ENCODE assay signal across 8 cellular contexts in the genomic region with DNA sequence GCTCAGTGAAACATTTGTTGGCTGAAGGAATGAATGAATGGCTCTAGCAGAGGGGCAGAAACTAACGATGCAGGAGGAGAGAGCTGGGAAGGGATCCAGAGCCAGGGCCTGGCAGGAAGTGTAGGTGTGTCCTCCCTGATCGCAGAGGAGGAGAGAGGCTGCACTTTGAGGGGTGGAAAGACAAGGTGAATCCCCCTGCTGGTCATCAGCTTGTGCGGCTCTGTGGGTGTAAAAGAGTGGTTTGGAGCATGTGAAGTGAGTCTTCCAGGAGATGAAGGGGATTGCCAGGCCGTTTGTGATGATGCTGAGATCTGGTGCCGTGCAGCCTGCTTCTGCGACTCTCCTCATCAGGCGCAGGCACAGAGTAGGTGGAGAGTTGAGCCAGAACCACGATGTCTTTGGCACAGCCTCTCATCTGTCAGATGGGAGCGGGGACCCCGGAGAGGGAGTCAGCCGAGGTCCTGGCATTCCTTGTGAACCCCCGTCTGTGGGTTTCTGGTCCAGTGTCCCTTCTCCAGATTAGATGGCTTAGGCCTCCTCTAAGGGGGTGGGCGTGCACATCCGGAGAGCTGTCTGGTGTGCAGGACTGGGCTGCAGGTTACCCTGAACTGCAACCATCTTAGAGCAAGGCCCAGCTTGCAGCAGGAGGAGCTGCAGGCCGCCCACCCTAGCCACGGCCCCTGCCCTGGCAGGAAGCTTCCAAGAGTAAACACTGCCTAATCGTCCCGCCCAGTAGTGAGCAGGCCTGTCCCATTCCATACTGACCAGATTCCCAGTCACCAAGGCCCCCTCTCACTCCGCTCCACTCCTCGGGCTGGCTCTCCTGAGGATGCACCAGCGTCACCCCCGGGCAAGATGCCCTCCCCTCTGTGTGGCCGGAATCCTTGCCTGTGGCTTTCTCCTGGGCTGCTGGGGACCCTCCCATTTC. TPM values are rescaled to one million over a fixed set of nuclear protein-coding genes. Genes with fewer than 3 reads are reported as not detected.
DNase-seq lines count a peak whose midpoint lies in the region; ATAC-seq and TF ChIP-seq lines count a peak whose summit lies in the region.

Gene ADAMTS13, plus strand, starts transcription at position 753 of the 928 bp plus-strand sequence. Its CDS starts 77 bp downstream, at position 830.

- no peak for TF ChIP-seq POLR2A in HCT116 (IDR thresholded peaks at IDR 0.05; ENCODE audit: borderline replicate concordance, extremely low read depth, insufficient read depth, insufficient read length)

- H2AFZ ChIP-seq in HCT116 (ENCODE audit: low read depth, low read length, poor library complexity, severe bottlenecking): no peak within 1 kb of the TSS

- no peak within 1 kb of the TSS for H3K4me3 ChIP-seq in HCT116 (replicated peaks in 1 of 2; ENCODE audit: low read depth in 1 of 2, low read length in 2 of 2)

- peak in 2 of 3 experiments; percentile 29 to 42; a peak in 3 of 6 replicates for TF ChIP-seq CTCF in HCT116 (IDR thresholded peaks at IDR 0.05 in 2 of 3, conservative IDR thresholded peaks at IDR 0.05 in 1 of 3; ENCODE audit: borderline replicate concordance in 1 of 3, insufficient read depth in 1 of 3, low read depth in 2 of 3, low read length in 2 of 3)
- no peak for TF ChIP-seq CTCF in natural killer cell (IDR thresholded peaks at IDR 0.05)

- H3K9me3 Mint-ChIP-seq in natural killer cell: no peaks in the 10 kb centered on the region

- H3K27me3 Mint-ChIP-seq in natural killer cell (ENCODE audit: low read depth in 2 of 2): peaks cover 2 to 7% of the 10 kb centered on the region in 2 donors

- POLR2A ChIA-PET in HCT116 (lab: Charles Lee): interaction anchor here (1.8 kb wide), 1 partner anchor 38 kb away, joined by 4 read pairs; the partner anchor contains the start of gene CACFD1

- H3K4me3 Mint-ChIP-seq in natural killer cell: peak within 1 kb of the TSS; percentile 13

- peaks cover 10% of the 10 kb centered on the region for H3K79me2 ChIP-seq in HCT116 (ENCODE audit: insufficient read depth, low read length)

- TF ChIP-seq RAD21 in HCT116 (IDR thresholded peaks at IDR 0.05; ENCODE audit: low read depth): no peak

- H3K27me3 ChIP-seq in HCT116 (ENCODE audit: insufficient read depth, low read length): no peaks in the 10 kb centered on the region

- H3K36me3 Mint-ChIP-seq in natural killer cell: no peaks in the 10 kb centered on the region

- H3K27ac Mint-ChIP-seq in natural killer cell: peak within 1 kb of the TSS in 1 of 2 donors; percentile 17

- peak; percentile 49 for DNase-seq in Daoy (ENCODE audit: low read depth)
- DNase-seq in HCT116 (ENCODE audit: low read depth, low spot score): no peak
- peak; percentile 12 for DNase-seq in activated T-helper 9 cell treated with anti-CD3 and anti-CD28 coated beads, Interleukin-2, amount 50 U/mL, for 16 hours (ENCODE audit: low read depth)
- DNase-seq in natural killer cell: no peak
- no peak for DNase-seq in hippocampal formation (lab: John Stamatoyannopoulos, UW)
- DNase-seq in NCI-H2081 treated with DMSO at 0.1 percent for 48 hours (lab: John Stamatoyannopoulos, UW): no peak

- no peaks in the 10 kb centered on the region for H3K9me3 ChIP-seq in HCT116 (ENCODE audit: control insufficient read depth in 1 of 2, insufficient read depth in 1 of 2, low read depth in 1 of 2, low read length in 2 of 2)

- H3K4me1 Mint-ChIP-seq in natural killer cell: peaks cover 21 to 26% of the 10 kb centered on the region in 2 donors

- CTCF ChIA-PET in HCT116 (lab: Charles Lee): no interaction called here

- BruUV-seq in HCT116 (replicated peaks; lab: Mats Ljungman, UMichigan): no TSS peak

- intact Hi-C loops in HCT116 (cut with micrococcal nuclease) (no loop called here), natural killer cell (cut with micrococcal nuclease) (no loop called here)

- no peak within 1 kb of the TSS for H3K9ac ChIP-seq in HCT116 (ENCODE audit: low read length)

- H3K9me2 ChIP-seq in HCT116 (ENCODE audit: insufficient read depth): no peaks in the 10 kb centered on the region

- H3K27ac ChIP-seq in HCT116 (ENCODE audit: low read depth, low read length): no peak within 1 kb of the TSS; the same call in 1 of the 2 replicates

- peaks cover 4 to 18% of the 10 kb centered on the region in 2 experiments; a peak in 3 of 4 replicates for H3K4me1 ChIP-seq in HCT116 (ENCODE audit: control insufficient read depth in 1 of 2, insufficient read depth in 2 of 2, low read length in 2 of 2)

- H3K4me2 ChIP-seq in HCT116 (ENCODE audit: low read length): peak within 1 kb of the TSS; percentile 40

- 0 out of 4 replicates have a peak, but pooled peaks cover 0 to 4% of the 10 kb centered on the region in 2 experiments for H3K36me3 ChIP-seq in HCT116 (ENCODE audit: control insufficient read depth in 1 of 2, insufficient read depth in 2 of 2, low read length in 2 of 2)

- ATAC-seq in HCT116: peak; percentile 33
- ATAC-seq in natural killer cell: peak in 1 of 3 donors; percentile 8
- ATAC-seq in HG02938 (IDR thresholded peaks at IDR 0.05; ENCODE audit: unreplicated experiment): no peak
- ATAC-seq in GM21526 (IDR thresholded peaks at IDR 0.05; ENCODE audit: low FRiP score, unreplicated experiment): no peak

- H4K20me1 ChIP-seq in HCT116 (ENCODE audit: insufficient read depth): no peaks in the 10 kb centered on the region

- RAD21 ChIA-PET in HCT116 (lab: Charles Lee; ENCODE audit: low non-redundant PET in 1 of 2, low total read pairs in 2 of 2, uncharacterized antibody in 2 of 2, unreplicated experiment in 2 of 2): no interaction called here

TF ChIP-seq in HCT116, 20 proteins besides CTCF, POLR2A, EP300 and RAD21:
- TF ChIP-seq MAX (IDR thresholded peaks at IDR 0.05) (no peak), EZH2 (IDR thresholded peaks at IDR 0.05) (no peak), EZH2phosphoT487 (IDR thresholded peaks at IDR 0.05; ENCODE audit: borderline replicate concordance) (no peak), POLR2AphosphoS5 (IDR thresholded peaks at IDR 0.05; ENCODE audit: low read depth, low read length) (no peak), CEBPB (IDR thresholded peaks at IDR 0.05; ENCODE audit: low read depth) (no peak), CBX3 (IDR thresholded peaks at IDR 0.05; ENCODE audit: low read depth) (no peak), YY1 (IDR thresholded peaks at IDR 0.05; ENCODE audit: extremely low read depth, insufficient replicate concordance, low read depth, low read length) (no peak), ZBTB33 (IDR thresholded peaks at IDR 0.05; ENCODE audit: extremely low read depth, insufficient replicate concordance, low read length) (no peak), SP1 (IDR thresholded peaks at IDR 0.05; ENCODE audit: low read depth) (no peak), JUND (IDR thresholded peaks at IDR 0.05) (no peak), ELF1 (IDR thresholded peaks at IDR 0.05; ENCODE audit: borderline replicate concordance, low read depth) (no peak), TCF7L2 (IDR thresholded peaks at IDR 0.05; ENCODE audit: borderline replicate concordance, extremely low read depth, insufficient read depth, insufficient read length) (no peak), FOSL1 (IDR thresholded peaks at IDR 0.05; ENCODE audit: low read depth) (no peak)
- TF ChIP-seq, protein P1, sequence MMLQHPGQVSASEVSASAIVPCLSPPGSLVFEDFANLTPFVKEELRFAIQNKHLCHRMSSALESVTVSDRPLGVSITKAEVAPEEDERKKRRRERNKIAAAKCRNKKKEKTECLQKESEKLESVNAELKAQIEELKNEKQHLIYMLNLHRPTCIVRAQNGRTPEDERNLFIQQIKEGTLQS (IDR thresholded peaks at IDR 0.05): no peak

RNA-seq across cellular contexts. Expression of gene ADAMTS13, which starts in this region (rescaled TPM):
- 0.27 and 1.3 TPM in 2 replicates for total RNA-seq in Daoy (2014; rRNA removed; shearing (Covaris generic))
- total RNA-seq in HCT116 (2021; ENCODE audit: unreplicated experiment): 9.2 TPM
- 9.7 and 11.4 TPM in 2 replicates for polyA plus RNA-seq in HCT116 (2012)
- total RNA-seq in natural killer cell: 1 to 10 TPM; 2.3 to 3.0 (median 2.8) TPM

Comparison
In these comparisons a context has a peak if more than half of its experiments do, and no peak if none do; other contexts are left out.
1. DNase-seq: peak in Daoy (single experiment) and activated T-helper 9 cell treated with anti-CD3 and anti-CD28 coated beads, Interleukin-2, amount 50 U/mL, for 16 hours (single experiment); none in HCT116 (single experiment), natural killer cell (single experiment), hippocampal formation (0 of 2) and NCI-H2081 treated with DMSO at 0.1 percent for 48 hours (single experiment).